1 cellular context compared by ENCODE assay signal in the genomic region with DNA sequence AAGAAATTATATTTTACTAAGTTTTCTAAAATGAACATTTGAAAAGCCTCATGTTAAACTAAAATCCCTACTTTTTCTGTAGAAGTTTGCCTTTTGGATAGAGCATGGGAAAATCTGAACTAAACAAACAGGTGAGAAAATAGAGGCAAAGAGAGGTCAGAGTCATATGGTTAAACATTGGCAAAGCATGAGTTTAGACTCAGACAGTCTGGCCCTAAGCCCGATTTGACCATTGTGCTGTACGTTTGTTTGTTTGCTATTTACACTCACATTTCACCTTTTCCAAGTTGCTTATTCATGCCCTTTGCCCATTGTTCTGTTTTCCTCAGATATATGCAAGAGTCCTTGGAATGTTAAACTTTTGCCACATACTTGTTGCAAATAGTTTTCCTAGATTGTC.
TF ChIP-seq lines count a peak whose summit lies in the region.

No MANE protein-coding gene starts in this region.

TF ChIP-seq in HCT116, 20 proteins besides CTCF, POLR2A, EP300 and RAD21 (continued from another document):
- TF ChIP-seq, protein P1, sequence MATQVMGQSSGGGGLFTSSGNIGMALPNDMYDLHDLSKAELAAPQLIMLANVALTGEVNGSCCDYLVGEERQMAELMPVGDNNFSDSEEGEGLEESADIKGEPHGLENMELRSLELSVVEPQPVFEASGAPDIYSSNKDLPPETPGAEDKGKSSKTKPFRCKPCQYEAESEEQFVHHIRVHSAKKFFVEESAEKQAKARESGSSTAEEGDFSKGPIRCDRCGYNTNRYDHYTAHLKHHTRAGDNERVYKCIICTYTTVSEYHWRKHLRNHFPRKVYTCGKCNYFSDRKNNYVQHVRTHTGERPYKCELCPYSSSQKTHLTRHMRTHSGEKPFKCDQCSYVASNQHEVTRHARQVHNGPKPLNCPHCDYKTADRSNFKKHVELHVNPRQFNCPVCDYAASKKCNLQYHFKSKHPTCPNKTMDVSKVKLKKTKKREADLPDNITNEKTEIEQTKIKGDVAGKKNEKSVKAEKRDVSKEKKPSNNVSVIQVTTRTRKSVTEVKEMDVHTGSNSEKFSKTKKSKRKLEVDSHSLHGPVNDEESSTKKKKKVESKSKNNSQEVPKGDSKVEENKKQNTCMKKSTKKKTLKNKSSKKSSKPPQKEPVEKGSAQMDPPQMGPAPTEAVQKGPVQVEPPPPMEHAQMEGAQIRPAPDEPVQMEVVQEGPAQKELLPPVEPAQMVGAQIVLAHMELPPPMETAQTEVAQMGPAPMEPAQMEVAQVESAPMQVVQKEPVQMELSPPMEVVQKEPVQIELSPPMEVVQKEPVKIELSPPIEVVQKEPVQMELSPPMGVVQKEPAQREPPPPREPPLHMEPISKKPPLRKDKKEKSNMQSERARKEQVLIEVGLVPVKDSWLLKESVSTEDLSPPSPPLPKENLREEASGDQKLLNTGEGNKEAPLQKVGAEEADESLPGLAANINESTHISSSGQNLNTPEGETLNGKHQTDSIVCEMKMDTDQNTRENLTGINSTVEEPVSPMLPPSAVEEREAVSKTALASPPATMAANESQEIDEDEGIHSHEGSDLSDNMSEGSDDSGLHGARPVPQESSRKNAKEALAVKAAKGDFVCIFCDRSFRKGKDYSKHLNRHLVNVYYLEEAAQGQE (IDR thresholded peaks at IDR 0.05; ENCODE audit: low read depth), result no peak
- TF ChIP-seq JUND (IDR thresholded peaks at IDR 0.05), result no peak
- TF ChIP-seq, protein P2, sequence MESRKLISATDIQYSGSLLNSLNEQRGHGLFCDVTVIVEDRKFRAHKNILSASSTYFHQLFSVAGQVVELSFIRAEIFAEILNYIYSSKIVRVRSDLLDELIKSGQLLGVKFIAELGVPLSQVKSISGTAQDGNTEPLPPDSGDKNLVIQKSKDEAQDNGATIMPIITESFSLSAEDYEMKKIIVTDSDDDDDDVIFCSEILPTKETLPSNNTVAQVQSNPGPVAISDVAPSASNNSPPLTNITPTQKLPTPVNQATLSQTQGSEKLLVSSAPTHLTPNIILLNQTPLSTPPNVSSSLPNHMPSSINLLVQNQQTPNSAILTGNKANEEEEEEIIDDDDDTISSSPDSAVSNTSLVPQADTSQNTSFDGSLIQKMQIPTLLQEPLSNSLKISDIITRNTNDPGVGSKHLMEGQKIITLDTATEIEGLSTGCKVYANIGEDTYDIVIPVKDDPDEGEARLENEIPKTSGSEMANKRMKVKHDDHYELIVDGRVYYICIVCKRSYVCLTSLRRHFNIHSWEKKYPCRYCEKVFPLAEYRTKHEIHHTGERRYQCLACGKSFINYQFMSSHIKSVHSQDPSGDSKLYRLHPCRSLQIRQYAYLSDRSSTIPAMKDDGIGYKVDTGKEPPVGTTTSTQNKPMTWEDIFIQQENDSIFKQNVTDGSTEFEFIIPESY (IDR thresholded peaks at IDR 0.05; ENCODE audit: extremely low read depth, insufficient replicate concordance, low read length), result no peak
- TF ChIP-seq, protein P3, sequence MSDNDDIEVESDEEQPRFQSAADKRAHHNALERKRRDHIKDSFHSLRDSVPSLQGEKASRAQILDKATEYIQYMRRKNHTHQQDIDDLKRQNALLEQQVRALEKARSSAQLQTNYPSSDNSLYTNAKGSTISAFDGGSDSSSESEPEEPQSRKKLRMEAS (IDR thresholded peaks at IDR 0.05), result no peak
- no peak for TF ChIP-seq FOSL1 (IDR thresholded peaks at IDR 0.05; ENCODE audit: low read depth)
- no peak for TF ChIP-seq ZNF274 (IDR thresholded peaks at IDR 0.05; ENCODE audit: low read depth, low read length)
